ENCODE assay signal across 21 cellular contexts in the genomic region with DNA sequence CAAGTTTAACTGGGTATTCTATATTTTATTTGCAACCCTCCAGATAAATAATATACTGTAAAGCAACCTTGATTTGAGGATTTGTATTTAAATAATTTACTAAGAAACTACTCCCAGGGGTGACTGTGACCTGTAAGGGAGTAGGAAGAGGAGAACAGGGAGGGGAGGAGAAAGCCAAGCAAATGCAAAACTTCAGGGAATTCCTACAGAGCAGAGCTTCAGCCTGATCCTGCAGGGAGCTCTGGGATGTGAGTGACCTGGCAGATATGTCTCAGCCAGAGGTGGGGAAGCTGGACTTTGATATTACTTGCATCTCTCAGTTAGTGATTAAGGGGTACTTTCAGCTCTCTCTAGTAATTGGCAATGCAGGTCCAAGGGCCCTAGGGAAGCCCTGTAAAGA.
"Had no signal": no experiment of that assay in that cellular context is flagged by ENCODE, and none has a peak within 500 bp of the region (broad histone marks: within the 10 kb centered on the region; RNA-seq: fewer than 3 reads in every experiment).

No MANE protein-coding gene starts in this region.

- H3K4me1 ChIP-seq: lower lobe of right lung, psoas muscle, sigmoid colon, stomach, thyroid gland, vagina had no signal

- H3K27me3 Mint-ChIP-seq: effector memory CD8-positive, alpha-beta T cell had no signal

- H3K27ac Mint-ChIP-seq: effector memory CD8-positive, alpha-beta T cell; natural killer cell; stimulated activated effector memory CD8-positive, alpha-beta T cell treated with anti-CD3 and anti-CD28 coated beads, Interleukin-12 subunit alpha, Interleukin-12 subunit beta, amount 100 ng/mL, for 72 hours had no signal

- H3K79me2 ChIP-seq: hepatocyte had no signal

- H3K4me3 ChIP-seq: coronary artery, hepatocyte, lower lobe of right lung, ovary, psoas muscle, sigmoid colon, stomach, thyroid gland, vagina had no signal

- H2AFZ ChIP-seq: hepatocyte had no signal

- ATAC-seq: effector memory CD8-positive, alpha-beta T cell; left ventricle myocardium superior; lower lobe of right lung; natural killer cell; psoas muscle; right cardiac atrium; stimulated activated effector memory CD8-positive, alpha-beta T cell treated with anti-CD3 and anti-CD28 coated beads, Interleukin-12 subunit alpha, Interleukin-12 subunit beta, amount 100 ng/mL, for 72 hours had no signal

- H3K4me3 Mint-ChIP-seq: effector memory CD8-positive, alpha-beta T cell; natural killer cell; stimulated activated effector memory CD8-positive, alpha-beta T cell treated with anti-CD3 and anti-CD28 coated beads, Interleukin-12 subunit alpha, Interleukin-12 subunit beta, amount 100 ng/mL, for 72 hours had no signal

- H3K4me1 Mint-ChIP-seq: natural killer cell; stimulated activated effector memory CD8-positive, alpha-beta T cell treated with anti-CD3 and anti-CD28 coated beads, Interleukin-12 subunit alpha, Interleukin-12 subunit beta, amount 100 ng/mL, for 72 hours had no signal

- H3K27me3 ChIP-seq: hepatocyte, ovary, sigmoid colon, thyroid gland, vagina had no signal

- H3K9me3 Mint-ChIP-seq: effector memory CD8-positive, alpha-beta T cell; natural killer cell; stimulated activated effector memory CD8-positive, alpha-beta T cell treated with anti-CD3 and anti-CD28 coated beads, Interleukin-12 subunit alpha, Interleukin-12 subunit beta, amount 100 ng/mL, for 72 hours had no signal

- DNase-seq: effector memory CD8-positive, alpha-beta T cell; head of caudate nucleus; left ventricle myocardium superior; lower lobe of right lung; natural killer cell; occipital lobe; ovary; posterior cingulate gyrus; psoas muscle; right cardiac atrium; sigmoid colon; stimulated activated CD4-positive, alpha-beta T cell treated with anti-CD3 and anti-CD28 coated beads, Interleukin-2, amount 100 ng/mL, for 24 hours; stimulated activated CD4-positive, alpha-beta T cell treated with anti-CD3 and anti-CD28 coated beads, Interleukin-4, amount 100 ng/mL, for 24 hours; stimulated activated naive CD4-positive, alpha-beta T cell treated with Interleukin-2 at 50 U/mL for 16 hours; stomach; thyroid gland; trophoblast cell had no signal

- H3K27ac ChIP-seq: coronary artery, hepatocyte, lower lobe of right lung, ovary, psoas muscle, sigmoid colon, stomach, thyroid gland, vagina had no signal

- H3K9me3 ChIP-seq: lower lobe of right lung, ovary, psoas muscle, sigmoid colon, stomach, thyroid gland, vagina had no signal

- H3K36me3 ChIP-seq: lower lobe of right lung, ovary, sigmoid colon, stomach, thyroid gland, vagina had no signal

- H3K4me2 ChIP-seq: hepatocyte had no signal

- H3K36me3 Mint-ChIP-seq: natural killer cell; stimulated activated effector memory CD8-positive, alpha-beta T cell treated with anti-CD3 and anti-CD28 coated beads, Interleukin-12 subunit alpha, Interleukin-12 subunit beta, amount 100 ng/mL, for 72 hours had no signal
